Comparison of ENCODE assay signal across 16 cellular contexts in the genomic region with DNA sequence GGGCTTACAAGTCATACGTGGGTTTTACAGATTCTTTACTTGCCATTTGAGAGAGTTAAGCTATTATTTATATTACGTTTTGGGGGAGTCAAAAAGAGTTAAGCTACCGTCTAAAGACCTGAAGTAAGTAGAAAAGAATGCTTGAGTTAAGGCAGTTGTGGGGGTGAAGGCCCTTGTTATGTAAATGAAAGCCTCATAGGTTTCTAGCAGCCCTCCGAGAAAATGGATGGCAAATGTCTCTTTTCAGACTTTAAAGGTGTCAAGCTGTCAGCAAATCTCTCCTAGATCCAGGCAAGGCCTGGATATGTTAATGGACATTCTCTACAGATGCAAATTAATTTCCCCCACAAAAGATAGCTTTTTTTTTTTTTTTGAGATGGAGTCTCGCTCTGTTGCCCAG. TPM values are rescaled to one million over a fixed set of nuclear protein-coding genes. Genes with fewer than 3 reads are reported as not detected.
DNase-seq lines count a peak whose midpoint lies in the region; ATAC-seq, FAIRE-seq and TF ChIP-seq lines count a peak whose summit lies in the region.
"Had no signal": no experiment of that assay in that cellular context is flagged by ENCODE, and none has a peak within 500 bp of the region (broad histone marks: within the 10 kb centered on the region; RNA-seq: fewer than 3 reads in every experiment).

No MANE protein-coding gene starts in this region.

- H3K36me3 ChIP-seq in HepG2 (replicated peaks in 1 of 2; ENCODE audit: control insufficient read depth in 1 of 2, insufficient read depth in 2 of 2, low read length in 2 of 2), result no peaks in the 10 kb centered on the region
- no peaks in the 10 kb centered on the region for H3K36me3 ChIP-seq in right lobe of liver
- H3K36me3 ChIP-seq in iPS-15b (ENCODE audit: control insufficient read depth, insufficient read depth, low read length), result no peaks in the 10 kb centered on the region

- H3K27ac Mint-ChIP-seq in WTC11, result peak overlapping the region; percentile 8; the same call in 1 of the 2 replicates
- H3K27ac Mint-ChIP-seq: CD8-positive, alpha-beta memory T cell; HFFc6 had no signal

- DNase-seq in HepG2 (ENCODE audit: low spot score), result no peak
- DNase-seq in right lobe of liver, result no peak
- no peak for DNase-seq in WTC11 (ENCODE audit: low spot score)
- no peak for DNase-seq in COLO829 (ENCODE audit: low spot score)
- no peak for DNase-seq in NCI-H2227 treated with DMSO at 0.1 percent for 48 hours (lab: John Stamatoyannopoulos, UW)
- DNase-seq: CD8-positive, alpha-beta memory T cell; GM23248; HCEC 1CT; HFFc6 had no signal

- intact Hi-C loops in HepG2 (cut with micrococcal nuclease; ENCODE audit: unreplicated experiment), result no loop called here
- intact Hi-C loops in right lobe of liver (cut with DNase I), result no loop called here

- H3K27me3 Mint-ChIP-seq in WTC11 (ENCODE audit: low read depth), result peaks cover 19% of the 10 kb centered on the region

- H3K4me3 Mint-ChIP-seq in WTC11, result no peak overlapping the region
- H3K4me3 Mint-ChIP-seq: CD14-positive monocyte, HFFc6 had no signal

- WGBS in HepG2 (ENCODE audit: low lambda C conversion rate), result 33% methylated on average over 5 of the region's 5 CpGs
- WGBS in right lobe of liver (ENCODE audit: insufficient coverage, low coverage, low lambda C conversion rate, missing lambda C conversion rate), result 84% methylated on average over 5 of the region's 5 CpGs

- H3K27ac ChIP-seq in HepG2 (ENCODE audit: extremely low read length, insufficient read depth, low read length) (no peak overlapping the region), right lobe of liver (no peak overlapping the region)
- H3K27ac ChIP-seq: 22Rv1, GM23248, KMS-11 had no signal

- no peak overlapping the region for H3K9ac ChIP-seq in HepG2 (ENCODE audit: insufficient read depth, low read depth, low read length)
- no peak overlapping the region for H3K9ac ChIP-seq in iPS-15b (ENCODE audit: low read depth, low read length)
- H3K9ac ChIP-seq: GM23248, KMS-11 had no signal

- no peaks in the 10 kb centered on the region for H4K20me1 ChIP-seq in HepG2 (ENCODE audit: insufficient read depth, low read length)

- TF ChIP-seq CTCF in HepG2 (CRISPR knock-in tag; IDR thresholded peaks at IDR 0.05), result no peak
- TF ChIP-seq CTCF in right lobe of liver (IDR thresholded peaks at IDR 0.05), result no peak
- TF ChIP-seq CTCF in WTC11 (IDR thresholded peaks at IDR 0.05), result no peak

- CTCF ChIA-PET in HepG2 (lab: Yijun Ruan, JAX; ENCODE audit: low intra/inter-chr PET ratio, low total read pairs) (no interaction called here), WTC11 (lab: Charles Lee) (interaction anchor here (0.6 to 1.2 kb wide), 3 partner anchors 9 to 145 kb away, joined by 3 to 7 read pairs (median 3); a partner anchor contains a TSS)

- peaks cover 0 to 15% of the 10 kb centered on the region in 2 experiments; a peak in 1 of 5 replicates for H3K27me3 ChIP-seq in HepG2 (ENCODE audit: control insufficient read depth in 1 of 2, insufficient read depth in 2 of 2, low read length in 2 of 2)
- no peaks in the 10 kb centered on the region for H3K27me3 ChIP-seq in right lobe of liver
- H3K27me3 ChIP-seq in iPS-15b (ENCODE audit: control insufficient read depth, insufficient read depth, low read length), result peaks cover 2% of the 10 kb centered on the region

- FAIRE-seq in HepG2 (lab: Jason Lieb, UNC), result no peak

- in situ Hi-C loops in HepG2 (cut with HindIII; ENCODE audit: extremely low pct_ligation_motif_present, low pct_unique_long_range_greater_than_20kb), result no loop called here

- H3K36me3 Mint-ChIP-seq in WTC11, result peaks cover 32% of the 10 kb centered on the region

- POLR2A ChIA-PET in HepG2 (lab: Yijun Ruan, JAX) (interaction anchor here (0.6 to 0.7 kb wide), 2 partner anchors 31 to 255 kb away, joined by 3 to 4 read pairs; no protein-coding TSS in a partner anchor), WTC11 (lab: Charles Lee) (interaction anchor here (0.6 kb wide), 1 partner anchor 68 kb away, joined by 14 read pairs; no protein-coding TSS in a partner anchor)

- no peak overlapping the region for H3K4me2 ChIP-seq in HepG2 (ENCODE audit: low read depth, low read length)
- H3K4me2 ChIP-seq: KMS-11 had no signal

- H2AFZ ChIP-seq in HepG2 (ENCODE audit: low read length), result peak overlapping the region; percentile 15
- H2AFZ ChIP-seq: GM23248 had no signal

- TF ChIP-seq EP300 in HepG2 (IDR thresholded peaks at IDR 0.05; ENCODE audit: low read depth in 2 of 2, low read length in 2 of 2) (no peak), HepG2 (CRISPR knock-in tag; IDR thresholded peaks at IDR 0.05; ENCODE audit: borderline replicate concordance) (no peak)

- no TSS peak for BruUV-seq in HepG2 (replicated peaks; lab: Mats Ljungman, UMichigan)

- no peak overlapping the region for H3K4me3 ChIP-seq in HepG2 (replicated peaks in 1 of 3; ENCODE audit: insufficient read depth in 1 of 3, low read depth in 2 of 3, low read length in 3 of 3)
- H3K4me3 ChIP-seq in right lobe of liver, result no peak overlapping the region
- H3K4me3 ChIP-seq in iPS-15b (ENCODE audit: low read depth, low read length), result peak overlapping the region; percentile 27
- H3K4me3 ChIP-seq: GM23248 had no signal

- no peak for TF ChIP-seq RAD21 in HepG2 (CRISPR knock-in tag; IDR thresholded peaks at IDR 0.05)

- H3K9me3 ChIP-seq in HepG2 (ENCODE audit: low read length) (peaks cover 17% of the 10 kb centered on the region; the same call in 1 of the 2 replicates), right lobe of liver (no peaks in the 10 kb centered on the region), iPS-15b (ENCODE audit: control insufficient read depth, insufficient read depth, low read length) (peaks cover 2% of the 10 kb centered on the region)

- peaks cover 32% of the 10 kb centered on the region for H3K4me1 Mint-ChIP-seq in WTC11

- H3K4me1 ChIP-seq in HepG2 (ENCODE audit: insufficient read depth, low read length), result 0 out of 2 replicates have a peak, but pooled peaks cover 12% of the 10 kb centered on the region
- no peaks in the 10 kb centered on the region for H3K4me1 ChIP-seq in right lobe of liver
- H3K4me1 ChIP-seq in iPS-15b (ENCODE audit: control insufficient read depth, insufficient read depth, low read length), result peaks cover 16% of the 10 kb centered on the region

- no peak for ATAC-seq in HepG2
- no peak for ATAC-seq in right lobe of liver
- ATAC-seq in WTC11, result peak; percentile 66
- ATAC-seq in GM18868 (IDR thresholded peaks at IDR 0.05; ENCODE audit: unreplicated experiment), result no peak

- no peak for TF ChIP-seq POLR2A in HepG2 (IDR thresholded peaks at IDR 0.05; ENCODE audit: insufficient read depth in 1 of 2, low read depth in 2 of 2, low read length in 2 of 2)
- no peak for TF ChIP-seq POLR2A in right lobe of liver (IDR thresholded peaks at IDR 0.05)

- no peaks in the 10 kb centered on the region for H3K79me2 ChIP-seq in HepG2 (ENCODE audit: insufficient read depth, low read length)

- H3K9me3 Mint-ChIP-seq in WTC11, result peaks cover 34% of the 10 kb centered on the region

RNA-seq across cellular contexts. Expression of a gene that starts 7.2 kb away (rescaled TPM):
- 187 and 239 TPM in 2 replicates for total RNA-seq in HepG2 (2016; rRNA removed; fragmentation: Illumina TruSeq; extraction: Trizol)
- total RNA-seq in HepG2 (2016; cell fraction: cytosol; rRNA removed; fragmentation: Illumina TruSeq; extraction: Trizol; ENCODE audit: low read depth), result 22.3 and 28.3 TPM in 2 replicates
- total RNA-seq in HepG2 (2016; cell fraction: insoluble cytoplasmic fraction; rRNA removed; fragmentation: Illumina TruSeq; extraction: Trizol), result 185 and 243 TPM in 2 replicates
- total RNA-seq in HepG2 (2016; cell fraction: membrane; rRNA removed; fragmentation: Illumina TruSeq; extraction: Trizol), result 36.4 and 40.0 TPM in 2 replicates
- total RNA-seq in HepG2 (2016; cell fraction: nucleus; rRNA removed; fragmentation: Illumina TruSeq; extraction: Trizol), result 83.4 and 83.5 TPM in 2 replicates
- 121 and 145 TPM in 2 replicates for polyA plus RNA-seq in HepG2 (2011; rRNA removed)
- polyA plus RNA-seq in HepG2 (2011; cell fraction: cytosol; rRNA removed), result 103 and 117 TPM in 2 replicates
- 77.0 and 103 TPM in 2 replicates for polyA plus RNA-seq in HepG2 (2011; cell fraction: nucleus; rRNA removed)
- 104 and 124 TPM in 2 replicates for polyA plus RNA-seq in HepG2 (2012)
- polyA plus RNA-seq in HepG2 (2016; cell fraction: cytosol; fragmentation: Illumina TruSeq; extraction: Trizol; ENCODE audit: low read depth), result 8.3 and 9.0 TPM in 2 replicates
- 233 and 236 TPM in 2 replicates for polyA plus RNA-seq in HepG2 (2016; cell fraction: insoluble cytoplasmic fraction; fragmentation: Illumina TruSeq; extraction: Trizol; ENCODE audit: low read depth)
- polyA plus RNA-seq in HepG2 (2016; cell fraction: membrane; fragmentation: Illumina TruSeq; extraction: Trizol; ENCODE audit: low read depth), result 19.8 and 20.6 TPM in 2 replicates
- polyA plus RNA-seq in HepG2 (2016; cell fraction: nucleus; fragmentation: Illumina TruSeq; extraction: Trizol; ENCODE audit: insufficient read depth, low read depth), result 120 and 131 TPM in 2 replicates
- polyA minus RNA-seq in HepG2 (2011; rRNA and poly(A)+ RNA removed; ENCODE audit: low replicate concordance), result 54.2 and 110 TPM in 2 replicates
- polyA minus RNA-seq in HepG2 (2011; cell fraction: cytosol; rRNA and poly(A)+ RNA removed), result 55.3 and 55.4 TPM in 2 replicates
- polyA minus RNA-seq in HepG2 (2011; cell fraction: nucleus; rRNA and poly(A)+ RNA removed), result 61.8 and 65.1 TPM in 2 replicates
- total RNA-seq in right lobe of liver, result 10 to 100 TPM; 21.6 to 41.7 (median 32.2) TPM
- 142 to 160 TPM (median 142 TPM) in 3 replicates for total RNA-seq in WTC11 (2021)

RNA-seq across cellular contexts. Expression of a gene that starts 15.7 kb away (rescaled TPM):
- 0.11 TPM in 1 of 2 replicates, not detected in the other for total RNA-seq in HepG2 (2016; rRNA removed; fragmentation: Illumina TruSeq; extraction: Trizol)
- not detected in 2 replicates for total RNA-seq in HepG2 (2016; cell fraction: cytosol; rRNA removed; fragmentation: Illumina TruSeq; extraction: Trizol; ENCODE audit: low read depth)
- 0.06 TPM in 1 of 2 replicates, not detected in the other for total RNA-seq in HepG2 (2016; cell fraction: insoluble cytoplasmic fraction; rRNA removed; fragmentation: Illumina TruSeq; extraction: Trizol)
- not detected in 2 replicates for total RNA-seq in HepG2 (2016; cell fraction: membrane; rRNA removed; fragmentation: Illumina TruSeq; extraction: Trizol)
- not detected in 2 replicates for total RNA-seq in HepG2 (2016; cell fraction: nucleus; rRNA removed; fragmentation: Illumina TruSeq; extraction: Trizol)
- 0.03 TPM in 1 of 2 replicates, not detected in the other for polyA plus RNA-seq in HepG2 (2011; rRNA removed)
- not detected in 2 replicates for polyA plus RNA-seq in HepG2 (2011; cell fraction: cytosol; rRNA removed)
- 0.05 and 0.11 TPM in 2 replicates for polyA plus RNA-seq in HepG2 (2011; cell fraction: nucleus; rRNA removed)
- 0.16 and 0.19 TPM in 2 replicates for polyA plus RNA-seq in HepG2 (2012)
- not detected in 2 replicates for polyA plus RNA-seq in HepG2 (2016; cell fraction: cytosol; fragmentation: Illumina TruSeq; extraction: Trizol; ENCODE audit: low read depth)
- not detected in 2 replicates for polyA plus RNA-seq in HepG2 (2016; cell fraction: insoluble cytoplasmic fraction; fragmentation: Illumina TruSeq; extraction: Trizol; ENCODE audit: low read depth)
- not detected in 2 replicates for polyA plus RNA-seq in HepG2 (2016; cell fraction: membrane; fragmentation: Illumina TruSeq; extraction: Trizol; ENCODE audit: low read depth)
- 0.21 TPM in 1 of 2 replicates, not detected in the other for polyA plus RNA-seq in HepG2 (2016; cell fraction: nucleus; fragmentation: Illumina TruSeq; extraction: Trizol; ENCODE audit: insufficient read depth, low read depth)
- 0.22 and 5.5 TPM in 2 replicates for polyA minus RNA-seq in HepG2 (2011; rRNA and poly(A)+ RNA removed; ENCODE audit: low replicate concordance)
- not detected in 2 replicates for polyA minus RNA-seq in HepG2 (2011; cell fraction: cytosol; rRNA and poly(A)+ RNA removed)
- not detected in 2 replicates for polyA minus RNA-seq in HepG2 (2011; cell fraction: nucleus; rRNA and poly(A)+ RNA removed)
- under 1 TPM in 3 of 6 experiments, not detected in 3; 0.20 to 0.29 (median 0.22) TPM for total RNA-seq in right lobe of liver
- total RNA-seq in WTC11 (2021), result 0.18 to 0.83 TPM (median 0.25 TPM) in 3 replicates
- total RNA-seq: CD8-positive, alpha-beta memory T cell; Daoy; GM23248; HFFc6 had no signal
- polyA plus RNA-seq: BJ; CD8-positive, alpha-beta memory T cell had no signal

RNA-seq across cellular contexts. Expression of a gene that starts 52.8 kb away (rescaled TPM):
- total RNA-seq in HepG2 (2016; rRNA removed; fragmentation: Illumina TruSeq; extraction: Trizol) (13.4 and 36.4 TPM in 2 replicates), right lobe of liver (10 to 100 TPM; 42.7 to 94.1 (median 71.0) TPM), WTC11 (2021) (91.6 to 97.7 TPM (median 93.9 TPM) in 3 replicates)
- 13.8 and 16.4 TPM in 2 replicates for total RNA-seq in HepG2 (2016; cell fraction: cytosol; rRNA removed; fragmentation: Illumina TruSeq; extraction: Trizol; ENCODE audit: low read depth)
- total RNA-seq in HepG2 (2016; cell fraction: insoluble cytoplasmic fraction; rRNA removed; fragmentation: Illumina TruSeq; extraction: Trizol), result 12.1 and 36.9 TPM in 2 replicates
- total RNA-seq in HepG2 (2016; cell fraction: membrane; rRNA removed; fragmentation: Illumina TruSeq; extraction: Trizol), result 20.3 and 20.7 TPM in 2 replicates
- total RNA-seq in HepG2 (2016; cell fraction: nucleus; rRNA removed; fragmentation: Illumina TruSeq; extraction: Trizol), result 47.6 and 57.6 TPM in 2 replicates
- 21.6 and 23.6 TPM in 2 replicates for polyA plus RNA-seq in HepG2 (2011; rRNA removed)
- 16.3 and 29.8 TPM in 2 replicates for polyA plus RNA-seq in HepG2 (2011; cell fraction: cytosol; rRNA removed)
- 231 and 320 TPM in 2 replicates for polyA plus RNA-seq in HepG2 (2011; cell fraction: nucleus; rRNA removed)
- 50.7 and 73.8 TPM in 2 replicates for polyA plus RNA-seq in HepG2 (2012)
- 11.3 and 13.9 TPM in 2 replicates for polyA plus RNA-seq in HepG2 (2016; cell fraction: cytosol; fragmentation: Illumina TruSeq; extraction: Trizol; ENCODE audit: low read depth)
- 16.7 and 22.9 TPM in 2 replicates for polyA plus RNA-seq in HepG2 (2016; cell fraction: insoluble cytoplasmic fraction; fragmentation: Illumina TruSeq; extraction: Trizol; ENCODE audit: low read depth)
- polyA plus RNA-seq in HepG2 (2016; cell fraction: membrane; fragmentation: Illumina TruSeq; extraction: Trizol; ENCODE audit: low read depth), result 13.9 and 14.3 TPM in 2 replicates
- polyA plus RNA-seq in HepG2 (2016; cell fraction: nucleus; fragmentation: Illumina TruSeq; extraction: Trizol; ENCODE audit: insufficient read depth, low read depth), result 136 and 145 TPM in 2 replicates
- 7.2 and 27.1 TPM in 2 replicates for polyA minus RNA-seq in HepG2 (2011; rRNA and poly(A)+ RNA removed; ENCODE audit: low replicate concordance)
- 22.9 and 24.2 TPM in 2 replicates for polyA minus RNA-seq in HepG2 (2011; cell fraction: cytosol; rRNA and poly(A)+ RNA removed)
- 20.3 and 21.2 TPM in 2 replicates for polyA minus RNA-seq in HepG2 (2011; cell fraction: nucleus; rRNA and poly(A)+ RNA removed)
